Comparison of ENCODE assay signal across 1 cellular context in the genomic region with DNA sequence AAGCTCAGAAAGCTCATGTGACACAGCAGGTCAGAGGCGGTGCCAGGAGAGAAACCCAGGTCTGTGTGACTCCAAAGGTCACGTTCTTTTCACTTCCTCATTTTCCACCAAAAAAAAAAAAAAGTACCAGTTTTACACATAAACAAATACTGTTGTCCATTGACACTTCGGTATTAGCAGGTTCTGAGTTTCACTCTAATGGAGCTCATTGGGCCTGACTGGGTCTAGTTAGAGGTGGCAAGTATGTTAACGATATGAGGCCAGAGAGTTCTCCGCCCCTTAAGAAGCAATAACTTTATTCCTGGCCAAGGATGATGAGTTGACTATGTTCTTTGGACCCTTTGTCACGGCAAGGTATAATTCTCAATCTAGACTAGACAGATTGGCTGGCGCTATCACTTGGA.
TF ChIP-seq lines count a peak whose summit lies in the region.

No MANE protein-coding gene starts in this region.

TF ChIP-seq in SK-N-SH, 30 proteins besides CTCF, POLR2A, EP300 and RAD21 (continued from another document):
- TF ChIP-seq, protein P1, sequence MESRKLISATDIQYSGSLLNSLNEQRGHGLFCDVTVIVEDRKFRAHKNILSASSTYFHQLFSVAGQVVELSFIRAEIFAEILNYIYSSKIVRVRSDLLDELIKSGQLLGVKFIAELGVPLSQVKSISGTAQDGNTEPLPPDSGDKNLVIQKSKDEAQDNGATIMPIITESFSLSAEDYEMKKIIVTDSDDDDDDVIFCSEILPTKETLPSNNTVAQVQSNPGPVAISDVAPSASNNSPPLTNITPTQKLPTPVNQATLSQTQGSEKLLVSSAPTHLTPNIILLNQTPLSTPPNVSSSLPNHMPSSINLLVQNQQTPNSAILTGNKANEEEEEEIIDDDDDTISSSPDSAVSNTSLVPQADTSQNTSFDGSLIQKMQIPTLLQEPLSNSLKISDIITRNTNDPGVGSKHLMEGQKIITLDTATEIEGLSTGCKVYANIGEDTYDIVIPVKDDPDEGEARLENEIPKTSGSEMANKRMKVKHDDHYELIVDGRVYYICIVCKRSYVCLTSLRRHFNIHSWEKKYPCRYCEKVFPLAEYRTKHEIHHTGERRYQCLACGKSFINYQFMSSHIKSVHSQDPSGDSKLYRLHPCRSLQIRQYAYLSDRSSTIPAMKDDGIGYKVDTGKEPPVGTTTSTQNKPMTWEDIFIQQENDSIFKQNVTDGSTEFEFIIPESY (IDR thresholded peaks at IDR 0.05; ENCODE audit: borderline replicate concordance, low read depth), result no peak
